In the genomic region with DNA sequence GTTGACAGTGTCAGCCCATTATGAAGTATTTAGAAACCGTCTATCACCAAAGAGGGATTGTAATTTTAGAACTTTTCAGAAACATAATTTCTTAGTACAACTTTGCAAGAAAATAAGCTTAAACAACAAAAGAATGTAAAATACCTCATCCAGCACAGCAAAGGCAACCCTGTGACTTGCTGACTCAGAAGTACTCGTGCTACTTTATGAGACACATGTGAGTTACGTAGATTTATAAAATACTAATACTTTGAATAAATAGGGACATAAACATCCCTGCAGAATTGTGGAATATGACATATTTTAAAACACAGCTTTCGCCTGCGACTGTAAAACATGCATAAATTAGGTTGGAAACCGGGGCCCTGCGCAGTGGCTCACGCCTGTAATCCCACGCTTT, we compare ENCODE assay signal across 28 cellular contexts.
"Had no signal": no experiment of that assay in that cellular context is flagged by ENCODE, and none has a peak within 500 bp of the region (broad histone marks: within the 10 kb centered on the region; RNA-seq: fewer than 3 reads in every experiment).

No MANE protein-coding gene starts in this region.

- DNase-seq: naive thymus-derived CD8-positive, alpha-beta T cell; nephron progenitor cell; nucleus accumbens; pancreas; retina; right cardiac atrium; right lobe of liver; sigmoid colon; small intestine; stimulated activated CD4-positive, alpha-beta T cell treated with anti-CD3 and anti-CD28 coated beads, Interleukin-15, amount 100 ng/mL, for 24 hours; stimulated activated CD4-positive, alpha-beta T cell treated with anti-CD3 and anti-CD28 coated beads, Interleukin-2, amount 100 ng/mL, for 24 hours; stimulated activated CD4-positive, alpha-beta T cell treated with anti-CD3 and anti-CD28 coated beads, Interleukin-2, amount 100 ng/mL, for 48 hours; stimulated activated CD4-positive, alpha-beta T cell treated with anti-CD3 and anti-CD28 coated beads, Interleukin-4, amount 100 ng/mL, for 24 hours; stimulated activated naive B cell treated with anti-CD40 and anti-IgM and Interleukin-4, amounts not matched to agents 10 μg/mL and 1 μg/mL and 100 μg/mL, for 72 hours; stimulated activated naive CD4-positive, alpha-beta T cell treated with Interleukin-2 at 50 U/mL for 16 hours; stomach; thyroid gland; trophoblast cell; upper lobe of left lung had no signal

- H3K4me3 ChIP-seq: pancreas, prostate gland, right lobe of liver, sigmoid colon, stomach, thoracic aorta, thyroid gland, tibial nerve, upper lobe of left lung had no signal

- H3K4me1 ChIP-seq: pancreas, prostate gland, right lobe of liver, stomach, thyroid gland, upper lobe of left lung had no signal

- H3K36me3 Mint-ChIP-seq: natural killer cell treated with Interleukin-12 subunit alpha and Interleukin-12 subunit beta and Interleukin-15 and Interleukin-18, amount 100 ng/mL, for 72 hours; stimulated activated effector memory CD8-positive, alpha-beta T cell treated with anti-CD3 and anti-CD28 coated beads, Interleukin-12 subunit alpha, Interleukin-12 subunit beta, amount 100 ng/mL, for 72 hours; stimulated activated naive B cell treated with anti-CD40 and anti-IgM and Interleukin-4, amounts not matched to agents 10 μg/mL and 1 μg/mL and 100 μg/mL, for 72 hours had no signal

- H3K9me3 Mint-ChIP-seq: nephron progenitor cell; stimulated activated naive B cell treated with anti-CD40 and anti-IgM and Interleukin-4, amounts not matched to agents 10 μg/mL and 1 μg/mL and 100 μg/mL, for 72 hours had no signal

- H3K27ac Mint-ChIP-seq: naive thymus-derived CD8-positive, alpha-beta T cell; natural killer cell treated with Interleukin-12 subunit alpha and Interleukin-12 subunit beta and Interleukin-15 and Interleukin-18, amount 100 ng/mL, for 72 hours; nephron progenitor cell; stimulated activated effector memory CD8-positive, alpha-beta T cell treated with anti-CD3 and anti-CD28 coated beads, Interleukin-12 subunit alpha, Interleukin-12 subunit beta, amount 100 ng/mL, for 72 hours; stimulated activated naive B cell treated with anti-CD40 and anti-IgM and Interleukin-4, amounts not matched to agents 10 μg/mL and 1 μg/mL and 100 μg/mL, for 72 hours; stimulated activated naive CD8-positive, alpha-beta T cell treated with anti-CD3 and anti-CD28 coated beads, Interleukin-15, Interleukin-2, amounts not matched to agents 100 ng/mL and 50 ng/mL, for 24 hours had no signal

- H3K4me3 Mint-ChIP-seq: naive thymus-derived CD8-positive, alpha-beta T cell; natural killer cell treated with Interleukin-12 subunit alpha and Interleukin-12 subunit beta and Interleukin-15 and Interleukin-18, amount 100 ng/mL, for 72 hours; nephron progenitor cell; neural crest cell; stimulated activated effector memory CD8-positive, alpha-beta T cell treated with anti-CD3 and anti-CD28 coated beads, Interleukin-12 subunit alpha, Interleukin-12 subunit beta, amount 100 ng/mL, for 72 hours; stimulated activated naive B cell treated with anti-CD40 and anti-IgM and Interleukin-4, amounts not matched to agents 10 μg/mL and 1 μg/mL and 100 μg/mL, for 72 hours; stimulated activated naive CD8-positive, alpha-beta T cell treated with anti-CD3 and anti-CD28 coated beads, Interleukin-15, Interleukin-2, amounts not matched to agents 100 ng/mL and 50 ng/mL, for 24 hours had no signal

- H3K27ac ChIP-seq: neutrophil, pancreas, prostate gland, right lobe of liver, stomach, thoracic aorta, thyroid gland, tibial nerve, upper lobe of left lung had no signal

- H3K9me3 ChIP-seq: neutrophil, pancreas, prostate gland, right lobe of liver, stomach, thoracic aorta, thyroid gland, tibial nerve had no signal

- H3K4me1 Mint-ChIP-seq: naive thymus-derived CD8-positive, alpha-beta T cell; nephron progenitor cell; neural crest cell; stimulated activated effector memory CD8-positive, alpha-beta T cell treated with anti-CD3 and anti-CD28 coated beads, Interleukin-12 subunit alpha, Interleukin-12 subunit beta, amount 100 ng/mL, for 72 hours; stimulated activated naive B cell treated with anti-CD40 and anti-IgM and Interleukin-4, amounts not matched to agents 10 μg/mL and 1 μg/mL and 100 μg/mL, for 72 hours had no signal

- H3K27me3 ChIP-seq: neutrophil, pancreas, right lobe of liver, sigmoid colon, stomach, thyroid gland, tibial nerve, upper lobe of left lung had no signal

- H3K36me3 ChIP-seq: neutrophil, pancreas, prostate gland, right lobe of liver, sigmoid colon, stomach, thoracic aorta, thyroid gland, tibial nerve, upper lobe of left lung had no signal

- H3K27me3 Mint-ChIP-seq: naive thymus-derived CD8-positive, alpha-beta T cell; natural killer cell treated with Interleukin-12 subunit alpha and Interleukin-12 subunit beta and Interleukin-15 and Interleukin-18, amount 100 ng/mL, for 72 hours; stimulated activated naive CD8-positive, alpha-beta T cell treated with anti-CD3 and anti-CD28 coated beads, Interleukin-15, Interleukin-2, amounts not matched to agents 100 ng/mL and 50 ng/mL, for 24 hours had no signal

- FAIRE-seq: pancreas, small intestine, urothelium cell line had no signal
